Comparison of ENCODE assay signal across 28 cellular contexts in the genomic region with DNA sequence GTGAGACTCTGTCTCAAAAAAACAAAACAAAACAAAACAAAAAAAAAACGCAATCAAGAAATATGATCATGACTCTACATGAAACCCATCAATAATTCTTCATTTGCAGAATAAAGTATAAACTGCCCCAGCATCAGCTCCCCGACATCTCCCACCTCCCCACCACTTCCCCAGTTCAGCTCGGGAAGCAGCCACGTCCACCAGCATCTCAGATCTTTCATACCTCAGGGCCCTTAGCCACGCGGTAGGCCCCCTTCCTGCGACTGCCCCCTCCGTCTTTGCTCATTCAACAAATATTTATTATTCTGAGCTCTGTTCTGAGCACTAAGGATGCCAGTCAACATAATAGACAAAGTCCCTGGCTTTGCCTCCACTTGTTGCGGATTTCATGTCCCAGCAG.
"Had no signal": no experiment of that assay in that cellular context is flagged by ENCODE, and none has a peak within 500 bp of the region (broad histone marks: within the 10 kb centered on the region; RNA-seq: fewer than 3 reads in every experiment).

No MANE protein-coding gene starts in this region.

- H3K4me1 ChIP-seq: stomach, suprapubic skin, testis, thyroid gland, tibial artery, tibial nerve, transverse colon, upper lobe of left lung, upper lobe of right lung, uterus, vagina had no signal

- H3K4me1 Mint-ChIP-seq: stimulated activated effector memory CD8-positive, alpha-beta T cell treated with anti-CD3 and anti-CD28 coated beads, Interleukin-12 subunit alpha, Interleukin-12 subunit beta, amount 100 ng/mL, for 72 hours; stimulated activated naive CD8-positive, alpha-beta T cell treated with anti-CD3 and anti-CD28 coated beads, Interleukin-15, amount 100 ng/mL, for 72 hours had no signal

- H3K9me3 Mint-ChIP-seq: stimulated activated effector memory CD8-positive, alpha-beta T cell treated with anti-CD3 and anti-CD28 coated beads, Interleukin-12 subunit alpha, Interleukin-12 subunit beta, amount 100 ng/mL, for 72 hours; stimulated activated naive CD8-positive, alpha-beta T cell treated with anti-CD3 and anti-CD28 coated beads, Interleukin-15, amount 100 ng/mL, for 72 hours; stimulated activated naive CD8-positive, alpha-beta T cell treated with anti-CD3 and anti-CD28 coated beads, Interleukin-15, Interleukin-2, amounts not matched to agents 100 ng/mL and 50 ng/mL, for 24 hours; type B pancreatic cell had no signal

- ATAC-seq: stimulated activated effector memory CD8-positive, alpha-beta T cell treated with anti-CD3 and anti-CD28 coated beads, Interleukin-12 subunit alpha, Interleukin-12 subunit beta, amount 100 ng/mL, for 72 hours; stimulated activated memory B cell treated with anti-CD40 and anti-IgM and Interleukin-4, amounts not matched to agents 10 μg/mL and 1 μg/mL and 100 μg/mL, for 72 hours; stimulated activated naive B cell treated with anti-CD40 and anti-IgM and Interleukin-4, amounts not matched to agents 10 μg/mL and 1 μg/mL and 100 μg/mL, for 72 hours; stimulated activated naive CD8-positive, alpha-beta T cell treated with anti-CD3 and anti-CD28 coated beads, Interleukin-15, amount 100 ng/mL, for 72 hours; stimulated activated naive CD8-positive, alpha-beta T cell treated with anti-CD3 and anti-CD28 coated beads, Interleukin-15, Interleukin-2, amounts not matched to agents 100 U/mL and 50 U/mL, for 24 hours; upper lobe of right lung had no signal

- H3K27ac Mint-ChIP-seq: stimulated activated effector memory CD8-positive, alpha-beta T cell treated with anti-CD3 and anti-CD28 coated beads, Interleukin-12 subunit alpha, Interleukin-12 subunit beta, amount 100 ng/mL, for 72 hours; stimulated activated memory B cell treated with anti-CD40 and anti-IgM and Interleukin-4, amounts not matched to agents 10 μg/mL and 1 μg/mL and 100 μg/mL, for 72 hours; stimulated activated naive B cell treated with anti-CD40 and anti-IgM and Interleukin-4, amounts not matched to agents 10 μg/mL and 1 μg/mL and 100 μg/mL, for 72 hours; stimulated activated naive CD8-positive, alpha-beta T cell treated with anti-CD3 and anti-CD28 coated beads, Interleukin-15, amount 100 ng/mL, for 72 hours; stimulated activated naive CD8-positive, alpha-beta T cell treated with anti-CD3 and anti-CD28 coated beads, Interleukin-15, Interleukin-2, amounts not matched to agents 100 ng/mL and 50 ng/mL, for 24 hours; type B pancreatic cell had no signal

- H3K36me3 ChIP-seq: suprapubic skin, thyroid gland, transverse colon, upper lobe of right lung, uterus, vagina had no signal

- H3K4me3 Mint-ChIP-seq: stimulated activated effector memory CD8-positive, alpha-beta T cell treated with anti-CD3 and anti-CD28 coated beads, Interleukin-12 subunit alpha, Interleukin-12 subunit beta, amount 100 ng/mL, for 72 hours; stimulated activated memory B cell treated with anti-CD40 and anti-IgM and Interleukin-4, amounts not matched to agents 10 μg/mL and 1 μg/mL and 100 μg/mL, for 72 hours; stimulated activated naive B cell treated with anti-CD40 and anti-IgM and Interleukin-4, amounts not matched to agents 10 μg/mL and 1 μg/mL and 100 μg/mL, for 72 hours; stimulated activated naive CD8-positive, alpha-beta T cell treated with anti-CD3 and anti-CD28 coated beads, Interleukin-15, amount 100 ng/mL, for 72 hours; stimulated activated naive CD8-positive, alpha-beta T cell treated with anti-CD3 and anti-CD28 coated beads, Interleukin-15, Interleukin-2, amounts not matched to agents 100 ng/mL and 50 ng/mL, for 24 hours; type B pancreatic cell had no signal

- H3K27me3 ChIP-seq: stomach, suprapubic skin, testis, thyroid gland, tibial artery, tibial nerve, transverse colon, upper lobe of left lung, upper lobe of right lung, uterus, vagina had no signal

- DNase-seq: stimulated activated CD4-positive, alpha-beta T cell treated with anti-CD3 and anti-CD28 coated beads, Interleukin-2, amount 100 ng/mL, for 48 hours; stimulated activated CD4-positive, alpha-beta T cell treated with anti-CD3 and anti-CD28 coated beads, Interleukin-4, amount 100 ng/mL, for 1 hour; stimulated activated CD4-positive, alpha-beta T cell treated with anti-CD3 and anti-CD28 coated beads, Interleukin-4, amount 100 ng/mL, for 24 hours; stimulated activated CD4-positive, alpha-beta T cell treated with anti-CD3 and anti-CD28 coated beads, Interleukin-4, amount 100 ng/mL, for 4 hours; stimulated activated CD8-positive, alpha-beta memory T cell treated with anti-CD3 and anti-CD28 coated beads, Interleukin-4, amount 100 ng/mL, for 48 hours; stimulated activated naive B cell treated with anti-CD40 and anti-IgM and Interleukin-4, amounts not matched to agents 10 μg/mL and 1 μg/mL and 100 μg/mL, for 72 hours; stimulated activated naive CD4-positive, alpha-beta T cell; stimulated activated naive CD4-positive, alpha-beta T cell treated with Interleukin-2 at 50 U/mL for 16 hours; stimulated activated naive CD8-positive, alpha-beta T cell treated with anti-CD3 and anti-CD28 coated beads, Interleukin-15, amount 100 ng/mL, for 72 hours; stimulated activated naive CD8-positive, alpha-beta T cell treated with anti-CD3 and anti-CD28 coated beads, Interleukin-15, Interleukin-2, amounts not matched to agents 100 U/mL and 50 U/mL, for 24 hours; stomach; substantia nigra; testis; thyroid gland; transverse colon; trophoblast cell; upper lobe of left lung; upper lobe of right lung; uterus had no signal

- H3K27ac ChIP-seq: stomach, suprapubic skin, testis, thoracic aorta, thyroid gland, tibial artery, tibial nerve, transverse colon, upper lobe of left lung, upper lobe of right lung, uterus, vagina had no signal

- H3K27me3 Mint-ChIP-seq: stimulated activated naive CD8-positive, alpha-beta T cell treated with anti-CD3 and anti-CD28 coated beads, Interleukin-15, amount 100 ng/mL, for 72 hours; stimulated activated naive CD8-positive, alpha-beta T cell treated with anti-CD3 and anti-CD28 coated beads, Interleukin-15, Interleukin-2, amounts not matched to agents 100 ng/mL and 50 ng/mL, for 24 hours had no signal

- H3K9me3 ChIP-seq: stomach, suprapubic skin, testis, thoracic aorta, thyroid gland, tibial artery, tibial nerve, transverse colon, upper lobe of left lung, upper lobe of right lung, uterus, vagina had no signal

- H3K4me3 ChIP-seq: stomach, suprapubic skin, testis, thoracic aorta, thyroid gland, tibial artery, tibial nerve, transverse colon, upper lobe of left lung, upper lobe of right lung, uterus, vagina had no signal
